1 cellular context compared by ENCODE assay signal in the genomic region with DNA sequence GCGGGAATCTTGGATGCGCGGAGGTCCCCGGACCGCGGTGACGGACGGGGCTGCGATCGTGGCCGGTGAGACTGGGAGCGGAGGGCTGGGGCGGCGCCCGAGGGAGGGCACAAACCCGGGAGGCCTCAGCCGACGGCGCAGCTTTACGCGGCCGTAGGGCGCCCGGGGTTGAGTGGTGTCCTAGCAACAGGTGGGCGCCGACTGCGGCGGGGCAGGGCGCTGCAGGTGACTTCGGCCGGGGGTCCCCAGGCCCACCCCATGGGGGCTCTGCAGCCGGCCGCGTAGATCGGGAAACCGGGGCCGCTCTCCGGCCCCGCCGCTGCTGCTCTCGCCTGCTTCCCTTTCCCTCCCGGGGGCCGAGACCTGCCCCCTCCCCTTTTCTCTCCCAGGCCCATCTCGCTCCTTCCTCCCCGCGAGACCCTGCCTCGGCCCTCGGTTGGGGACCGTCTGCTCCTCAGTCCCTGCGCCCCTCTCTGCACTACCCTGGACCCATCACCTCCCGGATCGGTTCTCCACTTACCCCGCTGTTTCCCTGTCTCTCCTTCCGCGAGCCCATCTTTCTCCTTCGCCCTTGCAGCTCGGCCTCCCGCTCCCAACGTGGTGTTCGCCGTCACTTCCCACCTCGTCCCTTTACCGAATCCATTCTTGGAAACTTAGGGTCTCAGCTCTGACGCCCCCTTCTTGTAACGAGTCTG.
TF ChIP-seq lines count a peak whose summit lies in the region.

No MANE protein-coding gene starts in this region.

TF ChIP-seq in A549, 52 proteins besides CTCF, POLR2A, EP300 and RAD21 (continued from another document):
- TF ChIP-seq, protein P1, sequence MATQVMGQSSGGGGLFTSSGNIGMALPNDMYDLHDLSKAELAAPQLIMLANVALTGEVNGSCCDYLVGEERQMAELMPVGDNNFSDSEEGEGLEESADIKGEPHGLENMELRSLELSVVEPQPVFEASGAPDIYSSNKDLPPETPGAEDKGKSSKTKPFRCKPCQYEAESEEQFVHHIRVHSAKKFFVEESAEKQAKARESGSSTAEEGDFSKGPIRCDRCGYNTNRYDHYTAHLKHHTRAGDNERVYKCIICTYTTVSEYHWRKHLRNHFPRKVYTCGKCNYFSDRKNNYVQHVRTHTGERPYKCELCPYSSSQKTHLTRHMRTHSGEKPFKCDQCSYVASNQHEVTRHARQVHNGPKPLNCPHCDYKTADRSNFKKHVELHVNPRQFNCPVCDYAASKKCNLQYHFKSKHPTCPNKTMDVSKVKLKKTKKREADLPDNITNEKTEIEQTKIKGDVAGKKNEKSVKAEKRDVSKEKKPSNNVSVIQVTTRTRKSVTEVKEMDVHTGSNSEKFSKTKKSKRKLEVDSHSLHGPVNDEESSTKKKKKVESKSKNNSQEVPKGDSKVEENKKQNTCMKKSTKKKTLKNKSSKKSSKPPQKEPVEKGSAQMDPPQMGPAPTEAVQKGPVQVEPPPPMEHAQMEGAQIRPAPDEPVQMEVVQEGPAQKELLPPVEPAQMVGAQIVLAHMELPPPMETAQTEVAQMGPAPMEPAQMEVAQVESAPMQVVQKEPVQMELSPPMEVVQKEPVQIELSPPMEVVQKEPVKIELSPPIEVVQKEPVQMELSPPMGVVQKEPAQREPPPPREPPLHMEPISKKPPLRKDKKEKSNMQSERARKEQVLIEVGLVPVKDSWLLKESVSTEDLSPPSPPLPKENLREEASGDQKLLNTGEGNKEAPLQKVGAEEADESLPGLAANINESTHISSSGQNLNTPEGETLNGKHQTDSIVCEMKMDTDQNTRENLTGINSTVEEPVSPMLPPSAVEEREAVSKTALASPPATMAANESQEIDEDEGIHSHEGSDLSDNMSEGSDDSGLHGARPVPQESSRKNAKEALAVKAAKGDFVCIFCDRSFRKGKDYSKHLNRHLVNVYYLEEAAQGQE (IDR thresholded peaks at IDR 0.05) = no peak
- TF ChIP-seq, protein P2, sequence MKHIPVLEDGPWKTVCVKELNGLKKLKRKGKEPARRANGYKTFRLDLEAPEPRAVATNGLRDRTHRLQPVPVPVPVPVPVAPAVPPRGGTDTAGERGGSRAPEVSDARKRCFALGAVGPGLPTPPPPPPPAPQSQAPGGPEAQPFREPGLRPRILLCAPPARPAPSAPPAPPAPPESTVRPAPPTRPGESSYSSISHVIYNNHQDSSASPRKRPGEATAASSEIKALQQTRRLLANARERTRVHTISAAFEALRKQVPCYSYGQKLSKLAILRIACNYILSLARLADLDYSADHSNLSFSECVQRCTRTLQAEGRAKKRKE (CRISPR knock-in tag; IDR thresholded peaks at IDR 0.05; ENCODE audit: low read depth) = no peak
- TF ChIP-seq HOXA7 (CRISPR knock-in tag; IDR thresholded peaks at IDR 0.05) = no peak
- TF ChIP-seq PHF8 (IDR thresholded peaks at IDR 0.05; ENCODE audit: borderline replicate concordance, low read depth) = no peak
- TF ChIP-seq, protein P3, sequence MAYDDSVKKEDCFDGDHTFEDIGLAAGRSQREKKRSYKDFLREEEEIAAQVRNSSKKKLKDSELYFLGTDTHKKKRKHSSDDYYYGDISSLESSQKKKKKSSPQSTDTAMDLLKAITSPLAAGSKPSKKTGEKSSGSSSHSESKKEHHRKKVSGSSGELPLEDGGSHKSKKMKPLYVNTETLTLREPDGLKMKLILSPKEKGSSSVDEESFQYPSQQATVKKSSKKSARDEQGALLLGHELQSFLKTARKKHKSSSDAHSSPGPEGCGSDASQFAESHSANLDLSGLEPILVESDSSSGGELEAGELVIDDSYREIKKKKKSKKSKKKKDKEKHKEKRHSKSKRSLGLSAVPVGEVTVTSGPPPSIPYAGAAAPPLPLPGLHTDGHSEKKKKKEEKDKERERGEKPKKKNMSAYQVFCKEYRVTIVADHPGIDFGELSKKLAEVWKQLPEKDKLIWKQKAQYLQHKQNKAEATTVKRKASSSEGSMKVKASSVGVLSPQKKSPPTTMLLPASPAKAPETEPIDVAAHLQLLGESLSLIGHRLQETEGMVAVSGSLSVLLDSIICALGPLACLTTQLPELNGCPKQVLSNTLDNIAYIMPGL (CRISPR knock-in tag; IDR thresholded peaks at IDR 0.05; ENCODE audit: borderline replicate concordance) = no peak
- no peak for TF ChIP-seq NPAS2 (CRISPR knock-in tag; IDR thresholded peaks at IDR 0.05; ENCODE audit: borderline replicate concordance)
